Comparison of ENCODE assay signal across 1 cellular context in the genomic region with DNA sequence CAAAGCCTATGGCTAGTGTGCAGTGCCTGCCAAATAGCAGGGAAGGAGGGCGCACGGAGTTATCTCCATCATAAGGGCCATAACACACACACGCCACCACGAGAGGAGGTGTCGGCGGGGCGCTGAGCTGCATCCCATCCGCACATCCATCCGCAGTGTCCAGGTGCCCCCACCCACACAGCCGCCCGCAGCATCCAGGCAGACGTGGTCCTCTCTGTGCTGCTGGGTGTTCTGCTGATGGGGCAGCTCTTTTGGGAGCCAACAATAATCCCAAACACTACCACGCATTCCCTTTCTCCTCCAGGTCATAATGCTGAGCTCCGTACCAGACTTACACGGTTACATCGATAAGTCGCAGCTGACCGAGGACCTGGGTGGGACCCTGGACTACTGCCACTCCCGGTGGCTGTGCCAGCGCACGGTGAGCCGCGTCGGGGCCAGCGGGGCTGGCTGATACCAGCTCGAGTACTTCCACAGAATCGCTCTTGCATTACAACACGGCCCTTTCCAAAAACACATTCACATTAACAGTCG.
TF ChIP-seq lines count a peak whose summit lies in the region.

No MANE protein-coding gene starts in this region.

TF ChIP-seq in IMR-90, 13 proteins besides CTCF, POLR2A, EP300 and RAD21:
- no peak for TF ChIP-seq MAFK (IDR thresholded peaks at IDR 0.05; ENCODE audit: low read depth, low read length)
- TF ChIP-seq CEBPB (IDR thresholded peaks at IDR 0.05; ENCODE audit: low read depth, low read length): no peak
- no peak for TF ChIP-seq MAZ (IDR thresholded peaks at IDR 0.05; ENCODE audit: borderline replicate concordance, low read depth, low read length)
- TF ChIP-seq, protein P1, sequence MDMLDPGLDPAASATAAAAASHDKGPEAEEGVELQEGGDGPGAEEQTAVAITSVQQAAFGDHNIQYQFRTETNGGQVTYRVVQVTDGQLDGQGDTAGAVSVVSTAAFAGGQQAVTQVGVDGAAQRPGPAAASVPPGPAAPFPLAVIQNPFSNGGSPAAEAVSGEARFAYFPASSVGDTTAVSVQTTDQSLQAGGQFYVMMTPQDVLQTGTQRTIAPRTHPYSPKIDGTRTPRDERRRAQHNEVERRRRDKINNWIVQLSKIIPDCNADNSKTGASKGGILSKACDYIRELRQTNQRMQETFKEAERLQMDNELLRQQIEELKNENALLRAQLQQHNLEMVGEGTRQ (IDR thresholded peaks at IDR 0.05; ENCODE audit: low read depth, low read length): no peak
- no peak for TF ChIP-seq NFE2L2 (IDR thresholded peaks at IDR 0.05; ENCODE audit: low read depth, low read length)
